Comparison of ENCODE assay signal across 8 cellular contexts in the genomic region with DNA sequence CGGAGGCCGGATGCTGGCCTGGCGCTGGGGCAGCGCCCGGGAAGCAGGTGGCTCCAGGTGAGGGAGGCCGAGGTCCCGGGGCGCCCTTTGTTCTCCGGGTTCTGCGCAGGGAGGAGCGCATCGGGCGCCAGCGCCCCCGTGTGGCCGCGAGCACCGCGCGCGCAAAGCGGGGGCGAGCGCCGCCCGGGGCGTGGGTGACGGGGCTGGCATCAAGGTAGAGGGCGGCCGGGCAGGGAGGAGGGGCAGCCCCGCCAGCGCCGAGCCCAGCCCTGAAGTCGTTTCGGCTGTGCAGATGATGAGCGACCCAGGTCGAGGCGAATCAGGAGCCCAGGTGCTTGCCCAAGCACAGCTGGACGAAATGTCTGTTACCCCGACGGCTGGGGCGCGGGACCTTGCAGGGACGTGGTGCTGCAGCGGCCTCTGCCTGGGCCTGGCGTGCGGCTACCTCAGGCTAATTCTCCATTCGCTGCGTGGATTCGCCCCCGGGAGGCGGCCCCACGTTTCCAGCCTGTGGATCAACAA. TPM values are rescaled to one million over a fixed set of nuclear protein-coding genes. Genes with fewer than 3 reads are reported as not detected.
A peak's percentile ranks its signal among the peaks of the same experiment; 100 is the strongest.
DNase-seq lines count a peak whose midpoint lies in the region; ATAC-seq, FAIRE-seq and TF ChIP-seq lines count a peak whose summit lies in the region.

No MANE protein-coding gene starts in this region.

- H3K9me3 ChIP-seq in A549 = no peaks in the 10 kb centered on the region

- H3K4me2 ChIP-seq in A549 = peak overlapping the region; percentile 75

- peak; percentile 64 to 84 for TF ChIP-seq RAD21 in A549 (conservative IDR thresholded peaks at IDR 0.05 in 1 of 2, IDR thresholded peaks at IDR 0.05 in 1 of 2)

- CTCF ChIA-PET in A549 (lab: Yijun Ruan, JAX) = interaction anchor here (0.7 to 3.2 kb wide), 31 partner anchors 9 to 802 kb away, joined by 3 to 25 read pairs (median 3); no protein-coding TSS in a partner anchor
- CTCF ChIA-PET in activated CD4-positive, alpha-beta T cell treated with anti-CD3 and anti-CD28 coated beads, Interleukin-2, amount 10 ng/mL, durations not matched to agents 7 days and 5 days (lab: Charles Lee) = interaction anchor here (0.5 to 0.6 kb wide), 2 partner anchors 119 to 701 kb away, joined by 4 read pairs; no protein-coding TSS in a partner anchor

- TF ChIP-seq POLR2A in A549 (IDR thresholded peaks at IDR 0.05; ENCODE audit: low read length) (no peak), GM12891 (IDR thresholded peaks at IDR 0.05; ENCODE audit: low read depth, low read length) (no peak)

- no peak overlapping the region for H3K4me3 Mint-ChIP-seq in activated CD4-positive, alpha-beta T cell treated with anti-CD3 and anti-CD28 coated beads, Interleukin-2, amount 10 ng/mL, durations not matched to agents 7 days and 5 days
- peak overlapping the region; percentile 64 for H3K4me3 Mint-ChIP-seq in osteocyte (ENCODE audit: unreplicated experiment)

- ATAC-seq in A549 (peak; percentile 81 to 95), HG03521 (IDR thresholded peaks at IDR 0.05; ENCODE audit: unreplicated experiment) (peak; percentile 75)

- peak overlapping the region; percentile 27 for H3K4me3 ChIP-seq in A549

- peak; percentile 91 for TF ChIP-seq CTCF in A549 (IDR thresholded peaks at IDR 0.05)
- TF ChIP-seq CTCF in osteocyte (IDR thresholded peaks at IDR 0.05) = peak; percentile 99

- no peaks in the 10 kb centered on the region for H3K4me1 Mint-ChIP-seq in activated CD4-positive, alpha-beta T cell treated with anti-CD3 and anti-CD28 coated beads, Interleukin-2, amount 10 ng/mL, durations not matched to agents 7 days and 5 days
- H3K4me1 Mint-ChIP-seq in osteocyte (ENCODE audit: unreplicated experiment) = peaks cover 4% of the 10 kb centered on the region

- POLR2A ChIA-PET in A549 (lab: Yijun Ruan, JAX) = no interaction called here
- POLR2A ChIA-PET in activated CD4-positive, alpha-beta T cell treated with anti-CD3 and anti-CD28 coated beads, Interleukin-2, amount 10 ng/mL, durations not matched to agents 7 days and 5 days (lab: Charles Lee) = no interaction called here

- peak overlapping the region in 1 of 2 experiments; percentile 47; a peak in 1 of 6 replicates for H3K27ac ChIP-seq in A549

- H3K27ac Mint-ChIP-seq in activated CD4-positive, alpha-beta T cell treated with anti-CD3 and anti-CD28 coated beads, Interleukin-2, amount 10 ng/mL, durations not matched to agents 7 days and 5 days = no peak overlapping the region
- H3K27ac Mint-ChIP-seq in osteocyte (ENCODE audit: unreplicated experiment) = no peak overlapping the region

- no peak for TF ChIP-seq EP300 in A549 (IDR thresholded peaks at IDR 0.05)

- no peaks in the 10 kb centered on the region for H3K9me3 Mint-ChIP-seq in activated CD4-positive, alpha-beta T cell treated with anti-CD3 and anti-CD28 coated beads, Interleukin-2, amount 10 ng/mL, durations not matched to agents 7 days and 5 days
- no peaks in the 10 kb centered on the region for H3K9me3 Mint-ChIP-seq in osteocyte (ENCODE audit: unreplicated experiment)

- peaks cover 5% of the 10 kb centered on the region for H3K27me3 Mint-ChIP-seq in activated CD4-positive, alpha-beta T cell treated with anti-CD3 and anti-CD28 coated beads, Interleukin-2, amount 10 ng/mL, durations not matched to agents 7 days and 5 days
- peaks cover 8% of the 10 kb centered on the region for H3K27me3 Mint-ChIP-seq in osteocyte (ENCODE audit: unreplicated experiment)

- 11% methylated on average over 20 of the region's 53 CpGs for WGBS in A549 (ENCODE audit: missing lambda C conversion rate)

- no peak for FAIRE-seq in A549 (lab: Jason Lieb, UNC)
- FAIRE-seq in GM12891 (lab: Jason Lieb, UNC) = peak; percentile 57
- no peak for FAIRE-seq in frontal cortex (lab: Jason Lieb, UNC)

- DNase-seq in A549 (ENCODE audit: low read depth in 1 of 2, low spot score in 1 of 2) (peak; percentile 34 to 60), GM12891 (ENCODE audit: insufficient read length, low spot score) (peak; percentile 79), frontal cortex (ENCODE audit: low spot score in 2 of 2) (peak; percentile 74 to 81), osteocyte (ENCODE audit: extremely low spot score, unreplicated experiment) (no peak), epidermal melanocyte (ENCODE audit: insufficient read length, low spot score) (no peak), NCI-H446 treated with DMSO at 0.1 percent for 48 hours (lab: John Stamatoyannopoulos, UW) (no peak)
- peak; percentile 30 for DNase-seq in activated CD4-positive, alpha-beta T cell treated with anti-CD3 and anti-CD28 coated beads, Interleukin-2, amount 10 ng/mL, durations not matched to agents 7 days and 5 days

- H3K36me3 Mint-ChIP-seq in activated CD4-positive, alpha-beta T cell treated with anti-CD3 and anti-CD28 coated beads, Interleukin-2, amount 10 ng/mL, durations not matched to agents 7 days and 5 days (ENCODE audit: low read depth) = no peaks in the 10 kb centered on the region
- no peaks in the 10 kb centered on the region for H3K36me3 Mint-ChIP-seq in osteocyte (ENCODE audit: unreplicated experiment)

- H3K4me1 ChIP-seq in A549 = 0 out of 3 replicates have a peak, but pooled peaks cover 4% of the 10 kb centered on the region

TF ChIP-seq in A549, 52 proteins besides CTCF, POLR2A, EP300 and RAD21:
- TF ChIP-seq FOSL2 (IDR thresholded peaks at IDR 0.05) = no peak
- TF ChIP-seq FOSL2 (CRISPR knock-in tag; IDR thresholded peaks at IDR 0.05) = peak; percentile 26; the same call in 1 of the 2 replicates
- TF ChIP-seq SMC3 (IDR thresholded peaks at IDR 0.05) = peak; percentile 91
- no peak for TF ChIP-seq KDM1A (IDR thresholded peaks at IDR 0.05; ENCODE audit: low read depth)

TF ChIP-seq in GM12891, 5 proteins besides CTCF, POLR2A, EP300 and RAD21:
- TF ChIP-seq SPI1 (IDR thresholded peaks at IDR 0.05; ENCODE audit: low read depth, low read length) = no peak
- no peak for TF ChIP-seq PAX5 (IDR thresholded peaks at IDR 0.05; ENCODE audit: insufficient read depth, low read length, severe bottlenecking)
- TF ChIP-seq POLR2AphosphoS5 (IDR thresholded peaks at IDR 0.05; ENCODE audit: low read depth, low read length) = no peak
- TF ChIP-seq TAF1 (IDR thresholded peaks at IDR 0.05; ENCODE audit: low read depth, low read length) = no peak
- no peak for TF ChIP-seq POU2F2 (IDR thresholded peaks at IDR 0.05; ENCODE audit: low read depth, low read length)

RNA-seq across cellular contexts. Expression of gene FGFR2, which starts 10.5 kb away (rescaled TPM):
- polyA plus RNA-seq in A549 (2011; rRNA removed) = 0.16 and 0.25 TPM in 2 replicates
- 0.09 and 0.13 TPM in 2 replicates for polyA plus RNA-seq in A549 (2012; cell fraction: cytosol; rRNA removed)
- polyA plus RNA-seq in A549 (2012; cell fraction: nucleus; rRNA removed) = 0.10 and 0.23 TPM in 2 replicates
- polyA plus RNA-seq in A549 (2017; fragmentation: RNase III; extraction: RNeasy Plus Mini Kit Qiagen cat#74134 plus additional on column Dnase treatment) = 0.09 to 0.22 TPM (median 0.21 TPM) in 3 replicates
- 0.39 and 0.41 TPM in 2 replicates for polyA minus RNA-seq in A549 (2011; rRNA and poly(A)+ RNA removed)
- not detected for polyA plus RNA-seq in GM12891 (2012; ENCODE audit: low read depth, missing spikeins)
- total RNA-seq in activated CD4-positive, alpha-beta T cell treated with anti-CD3 and anti-CD28 coated beads, Interleukin-2, amount 10 ng/mL, durations not matched to agents 7 days and 5 days = not detected
- 34.2 TPM for total RNA-seq in frontal cortex
- 8.0 and 10.3 TPM in 2 replicates for total RNA-seq in osteocyte

Comparison
In these comparisons a context has a peak if more than half of its experiments do, and no peak if none do; other contexts are left out.
1. DNase-seq: peak in A549 (2 of 2), GM12891 (single experiment), activated CD4-positive, alpha-beta T cell treated with anti-CD3 and anti-CD28 coated beads, Interleukin-2, amount 10 ng/mL, durations not matched to agents 7 days and 5 days (single experiment) and frontal cortex (2 of 2); none in osteocyte (single experiment), epidermal melanocyte (single experiment) and NCI-H446 treated with DMSO at 0.1 percent for 48 hours (single experiment).